1 cellular context compared by ENCODE assay signal in the genomic region with DNA sequence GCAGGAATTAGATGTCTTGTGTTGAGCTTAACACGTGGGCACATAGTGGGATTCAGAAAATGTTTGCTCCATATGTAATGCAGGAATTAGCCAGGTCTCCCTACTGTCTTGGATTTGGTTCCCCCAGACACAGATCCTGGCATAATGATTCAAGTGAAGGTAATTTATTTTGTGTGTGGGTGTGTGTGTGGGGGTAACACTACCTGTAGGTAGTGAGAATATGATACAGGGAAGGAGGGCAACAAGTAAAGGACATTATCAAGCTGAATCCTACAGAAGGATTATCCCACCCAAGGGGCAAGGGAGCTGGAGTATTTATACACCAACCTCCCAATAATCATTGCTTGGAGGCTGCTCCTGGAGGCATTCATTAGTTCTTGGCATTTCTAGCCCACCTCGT.
TF ChIP-seq lines count a peak whose summit lies in the region.

No MANE protein-coding gene starts in this region.

TF ChIP-seq in HEK293, 187 proteins besides CTCF, POLR2A, EP300 and RAD21 (continued from another document):
- TF ChIP-seq, protein P1, sequence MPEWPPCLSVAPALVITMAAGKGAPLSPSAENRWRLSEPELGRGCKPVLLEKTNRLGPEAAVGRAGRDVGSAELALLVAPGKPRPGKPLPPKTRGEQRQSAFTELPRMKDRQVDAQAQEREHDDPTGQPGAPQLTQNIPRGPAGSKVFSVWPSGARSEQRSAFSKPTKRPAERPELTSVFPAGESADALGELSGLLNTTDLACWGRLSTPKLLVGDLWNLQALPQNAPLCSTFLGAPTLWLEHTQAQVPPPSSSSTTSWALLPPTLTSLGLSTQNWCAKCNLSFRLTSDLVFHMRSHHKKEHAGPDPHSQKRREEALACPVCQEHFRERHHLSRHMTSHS (tag by site-specific recombination; IDR thresholded peaks at IDR 0.05): no peak
- no peak for TF ChIP-seq ZNF658 (tag by site-specific recombination; IDR thresholded peaks at IDR 0.05)
